Comparison of ENCODE assay signal across 18 cellular contexts in the genomic region with DNA sequence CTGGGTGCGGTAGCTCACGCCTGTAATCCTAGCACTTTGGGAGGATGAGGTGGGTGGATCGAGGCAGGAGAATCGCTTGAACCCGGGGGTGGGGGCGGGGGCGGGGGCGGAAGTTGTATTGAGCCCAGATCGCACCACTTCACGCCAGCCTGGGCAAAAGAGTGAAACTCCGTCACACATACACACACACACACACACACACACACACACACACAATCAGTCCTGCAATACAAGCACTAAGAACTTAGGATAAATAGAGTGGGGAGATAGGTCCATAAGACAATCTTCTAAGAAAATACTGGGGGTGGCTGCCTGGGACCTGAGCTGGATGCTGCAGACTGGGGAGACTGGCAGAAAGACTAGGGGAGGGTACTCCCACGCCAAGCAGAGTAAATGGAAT.
"Had no signal": no experiment of that assay in that cellular context is flagged by ENCODE, and none has a peak within 500 bp of the region (broad histone marks: within the 10 kb centered on the region; RNA-seq: fewer than 3 reads in every experiment).

No MANE protein-coding gene starts in this region.

- H3K27ac Mint-ChIP-seq: dendritic cell treated with granulocyte-macrophage colony-stimulating factor and Interleukin-4, amounts not matched to agents 40 ng/mL and 50 ng/mL, for 4 days; natural killer cell; type B pancreatic cell had no signal

- H3K4me1 ChIP-seq: esophagus squamous epithelium, gastroesophageal sphincter had no signal

- H3K36me3 Mint-ChIP-seq: natural killer cell, type B pancreatic cell had no signal

- H3K9me3 Mint-ChIP-seq: dendritic cell treated with granulocyte-macrophage colony-stimulating factor and Interleukin-4, amounts not matched to agents 40 ng/mL and 50 ng/mL, for 4 days; natural killer cell; type B pancreatic cell had no signal

- ATAC-seq: gastroesophageal sphincter, left cardiac atrium, left ventricle myocardium superior, mucosa of descending colon, natural killer cell had no signal

- H3K27ac ChIP-seq: esophagus squamous epithelium, gastroesophageal sphincter, ovary, right atrium auricular region had no signal

- H3K4me3 ChIP-seq: esophagus squamous epithelium, gastroesophageal sphincter, lung, mucosa of descending colon, ovary, right atrium auricular region had no signal

- H3K9me3 ChIP-seq: esophagus squamous epithelium, gastroesophageal sphincter, mucosa of descending colon, ovary, right atrium auricular region had no signal

- H3K27me3 ChIP-seq: gastroesophageal sphincter, ovary, right atrium auricular region had no signal

- H3K36me3 ChIP-seq: esophagus squamous epithelium, gastroesophageal sphincter, ovary, right atrium auricular region had no signal

- DNase-seq: cerebellar nuclear complex; esophagus squamous epithelium; foreskin fibroblast; kidney; left cardiac atrium; left ventricle myocardium superior; mesenchymal stem cell; mucosa of descending colon; natural killer cell; ovary; small intestine; stimulated activated CD4-positive, alpha-beta T cell treated with anti-CD3 and anti-CD28 coated beads, Interleukin-12 subunit alpha, Interleukin-12 subunit beta, amount 100 ng/mL, for 4 hours; stimulated activated naive CD4-positive, alpha-beta T cell treated with Interleukin-2 at 50 U/mL for 16 hours had no signal

- H3K4me3 Mint-ChIP-seq: dendritic cell treated with granulocyte-macrophage colony-stimulating factor and Interleukin-4, amounts not matched to agents 40 ng/mL and 50 ng/mL, for 4 days; natural killer cell; type B pancreatic cell had no signal
